ENCODE assay signal across 30 cellular contexts in the genomic region with DNA sequence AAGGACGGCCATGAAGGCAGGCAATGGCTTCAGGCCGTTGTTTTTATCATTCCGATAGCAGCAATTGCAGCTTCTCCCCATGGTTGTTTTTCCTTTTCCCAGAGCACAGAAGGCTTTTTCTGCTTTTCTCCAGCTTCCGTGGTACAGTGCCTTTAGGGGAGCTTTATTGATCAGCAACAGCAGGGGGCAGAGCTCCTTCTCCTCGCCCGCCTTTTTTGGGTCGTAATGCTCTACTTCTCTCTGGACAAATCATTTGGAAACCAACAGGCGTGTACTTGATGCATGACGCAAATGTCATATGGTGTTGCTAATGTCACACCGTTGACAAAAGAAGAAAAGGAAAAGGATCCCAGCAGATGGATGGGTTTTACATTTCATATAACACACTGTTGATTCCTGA.
DNase-seq lines count a peak whose midpoint lies in the region; ATAC-seq and TF ChIP-seq lines count a peak whose summit lies in the region.
"Had no signal": no experiment of that assay in that cellular context is flagged by ENCODE, and none has a peak within 500 bp of the region (broad histone marks: within the 10 kb centered on the region; RNA-seq: fewer than 3 reads in every experiment).

No MANE protein-coding gene starts in this region.

- no peak overlapping the region for H3K27ac ChIP-seq in substantia nigra (ENCODE audit: low read depth, low read length, poor library complexity, severe bottlenecking)
- H3K27ac ChIP-seq: coronary artery, HL-60, left lung, parathyroid adenoma, VCaP had no signal

- H3K9me3 Mint-ChIP-seq in HFFc6: no peaks in the 10 kb centered on the region
- H3K9me3 Mint-ChIP-seq in chondrocyte (ENCODE audit: low read depth): no peaks in the 10 kb centered on the region
- no peaks in the 10 kb centered on the region for H3K9me3 Mint-ChIP-seq in mesothelial cell of epicardium
- H3K9me3 Mint-ChIP-seq: memory B cell, nephron progenitor cell had no signal

- H3K4me3 Mint-ChIP-seq in HFFc6 (no peak overlapping the region), chondrocyte (ENCODE audit: unreplicated experiment) (no peak overlapping the region), mesothelial cell of epicardium (no peak overlapping the region)
- H3K4me3 Mint-ChIP-seq: activated CD4-positive, alpha-beta T cell treated with anti-CD3 and anti-CD28 coated beads, Interleukin-2, amount 10 ng/mL, durations not matched to agents 24 days and 14 days; activated naive CD8-positive, alpha-beta T cell treated with anti-CD3 and anti-CD28 coated beads, Interleukin-2, amount 10 ng/mL, durations not matched to agents 7 days and 5 days; memory B cell; nephron progenitor cell had no signal

- H3K36me3 Mint-ChIP-seq in HFFc6 (ENCODE audit: low read depth) (no peaks in the 10 kb centered on the region), chondrocyte (ENCODE audit: low read depth) (no peaks in the 10 kb centered on the region), mesothelial cell of epicardium (no peaks in the 10 kb centered on the region)
- H3K36me3 Mint-ChIP-seq: activated naive CD8-positive, alpha-beta T cell treated with anti-CD3 and anti-CD28 coated beads, Interleukin-2, amount 10 ng/mL, durations not matched to agents 7 days and 5 days; memory B cell had no signal

- H3K4me1 Mint-ChIP-seq in HFFc6 (ENCODE audit: low read depth): peaks cover 27% of the 10 kb centered on the region
- peaks cover 6% of the 10 kb centered on the region for H3K4me1 Mint-ChIP-seq in chondrocyte (ENCODE audit: low read depth)
- peaks cover 10% of the 10 kb centered on the region for H3K4me1 Mint-ChIP-seq in mesothelial cell of epicardium
- H3K4me1 Mint-ChIP-seq: activated CD4-positive, alpha-beta T cell treated with anti-CD3 and anti-CD28 coated beads, Interleukin-2, amount 10 ng/mL, durations not matched to agents 24 days and 14 days; activated naive CD8-positive, alpha-beta T cell treated with anti-CD3 and anti-CD28 coated beads, Interleukin-2, amount 10 ng/mL, durations not matched to agents 7 days and 5 days; memory B cell had no signal

- H3K27ac Mint-ChIP-seq in HFFc6 (no peak overlapping the region), chondrocyte (ENCODE audit: unreplicated experiment) (no peak overlapping the region), mesothelial cell of epicardium (no peak overlapping the region)
- H3K27ac Mint-ChIP-seq: activated CD4-positive, alpha-beta T cell treated with anti-CD3 and anti-CD28 coated beads, Interleukin-2, amount 10 ng/mL, durations not matched to agents 24 days and 14 days; activated naive CD8-positive, alpha-beta T cell treated with anti-CD3 and anti-CD28 coated beads, Interleukin-2, amount 10 ng/mL, durations not matched to agents 7 days and 5 days; memory B cell; nephron progenitor cell had no signal

- H3K27me3 Mint-ChIP-seq in HFFc6 (ENCODE audit: insufficient read depth): peaks cover 37% of the 10 kb centered on the region
- peaks cover 1% of the 10 kb centered on the region for H3K27me3 Mint-ChIP-seq in chondrocyte (ENCODE audit: low read depth)
- H3K27me3 Mint-ChIP-seq in mesothelial cell of epicardium (ENCODE audit: low read depth): peaks cover 11% of the 10 kb centered on the region
- H3K27me3 Mint-ChIP-seq: activated CD4-positive, alpha-beta T cell treated with anti-CD3 and anti-CD28 coated beads, Interleukin-2, amount 10 ng/mL, durations not matched to agents 24 days and 14 days; activated naive CD8-positive, alpha-beta T cell treated with anti-CD3 and anti-CD28 coated beads, Interleukin-2, amount 10 ng/mL, durations not matched to agents 7 days and 5 days had no signal

- TF ChIP-seq CTCF in GM12872 (IDR thresholded peaks at IDR 0.05; ENCODE audit: insufficient read depth, low read depth, low read length): peak; percentile 26; the same call in 1 of the 3 replicates
- peak; percentile 31 for TF ChIP-seq CTCF in HFFc6 (IDR thresholded peaks at IDR 0.05)
- peak; percentile 4 for TF ChIP-seq CTCF in chondrocyte (IDR thresholded peaks at IDR 0.05)
- no peak for TF ChIP-seq CTCF in mesothelial cell of epicardium (IDR thresholded peaks at IDR 0.05; ENCODE audit: unreplicated experiment)

- DNase-seq in HFFc6: no peak
- DNase-seq in chondrocyte (ENCODE audit: low spot score): no peak
- peak; percentile 31 for DNase-seq in iPS-NIHi7 (ENCODE audit: extremely low spot score)
- no peak for DNase-seq in mesothelial cell of epicardium (ENCODE audit: low spot score in 2 of 2, unreplicated experiment in 2 of 2)
- no peak for DNase-seq in NCI-H446 (lab: John Stamatoyannopoulos, UW)
- no peak for DNase-seq in substantia nigra (lab: John Stamatoyannopoulos, UW)
- DNase-seq: activated CD4-positive, alpha-beta T cell treated with anti-CD3 and anti-CD28 coated beads, Interleukin-2, amount 10 ng/mL, durations not matched to agents 24 days and 14 days; activated effector memory CD4-positive, alpha-beta T cell treated with anti-CD3 and anti-CD28 coated beads, Interleukin-2, amount 50 U/mL, for 16 hours; activated naive CD8-positive, alpha-beta T cell treated with anti-CD3 and anti-CD28 coated beads, Interleukin-2, amount 10 ng/mL, durations not matched to agents 7 days and 5 days; activated T-cell treated with anti-CD3 and anti-CD28 coated beads, Interleukin-2, amount 50 U/mL, for 1 hour; aorta; C1 segment of cervical spinal cord; DMS79 treated with DMSO at 0.1 percent for 48 hours; foreskin melanocyte; GF-D8; left lung; NCI-H1417 treated with DMSO at 0.1 percent for 48 hours; NCI-H2081; NCI-H446 treated with DMSO at 0.1 percent for 48 hours; NCI-H774; nephron progenitor cell; stimulated activated naive CD4-positive, alpha-beta T cell treated with Interleukin-2 at 50 U/mL for 16 hours; T-helper 9 cell had no signal

- ATAC-seq in HG03108 (IDR thresholded peaks at IDR 0.05; ENCODE audit: unreplicated experiment): no peak
- ATAC-seq: left lung had no signal
